ENCODE assay signal across 8 cellular contexts in the genomic region with DNA sequence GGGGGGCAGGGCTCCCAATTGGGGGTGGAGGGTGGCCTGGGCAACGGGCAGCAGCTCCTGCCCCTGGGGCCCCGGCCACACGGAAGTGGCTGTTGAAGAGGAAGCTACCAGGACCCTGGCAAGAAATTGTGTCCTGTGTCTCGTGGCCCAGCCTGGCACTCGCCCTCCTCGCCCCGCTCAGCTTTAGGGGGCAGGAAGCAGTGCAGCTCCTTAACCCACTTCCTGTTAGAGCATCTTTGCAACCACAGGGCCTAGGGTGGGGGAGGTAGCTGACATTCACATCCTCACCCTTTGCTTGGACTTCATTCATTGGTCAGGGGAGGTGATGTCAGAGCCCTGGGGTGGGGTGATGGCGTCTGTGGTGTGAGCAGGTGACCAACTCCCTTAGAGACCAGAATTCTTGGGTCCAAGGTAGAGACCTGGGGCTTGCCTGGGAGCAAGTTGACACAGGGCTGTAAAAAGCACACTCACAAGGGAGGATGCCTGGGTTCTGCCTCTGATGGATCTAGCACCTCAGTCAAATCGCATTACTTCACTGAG. TPM values are rescaled to one million over a fixed set of nuclear protein-coding genes. Genes with fewer than 3 reads are reported as not detected.
A peak's percentile ranks its signal among the peaks of the same experiment; 100 is the strongest.
DNase-seq lines count a peak whose midpoint lies in the region; ATAC-seq and TF ChIP-seq lines count a peak whose summit lies in the region.

Gene ARHGAP30 (minus strand): TSS at position 161 of the 540 bp plus-strand sequence. CDS start 267 bp downstream, outside the sequence.

- peak; percentile 78 for ATAC-seq in HG03378 (IDR thresholded peaks at IDR 0.05; ENCODE audit: unreplicated experiment)

- no peak for TF ChIP-seq EP300 in transverse colon (IDR thresholded peaks at IDR 0.05; ENCODE audit: low read depth)

- DNase-seq in GM19240 (ENCODE audit: insufficient read length, low spot score) (peak; percentile 99), pons (ENCODE audit: low spot score) (peak; percentile 81), transverse colon (peak; percentile 80), NCI-H446 (lab: John Stamatoyannopoulos, UW) (no peak), NCI-H2081 treated with DMSO at 0.1 percent for 48 hours (lab: John Stamatoyannopoulos, UW) (no peak)
- DNase-seq in activated CD4-positive, CD25-positive, alpha-beta regulatory T cell (lab: John Stamatoyannopoulos, UW), result peak; percentile 43 to 81 (median 64)

- in situ Hi-C loops in transverse colon (cut with MboI; ENCODE audit: low pct_ligation_motif_present in 1 of 4, low pct_unique_long_range_greater_than_20kb in 1 of 4, low sequenced_read_pairs in 3 of 4), result loop anchor here in 1 of 4 donors (25.0 kb wide), 1 partner anchor 668 kb away; the partner anchor contains the start of gene DUSP12

- no peak for TF ChIP-seq CTCF in transverse colon (IDR thresholded peaks at IDR 0.05)

- H3K36me3 ChIP-seq in transverse colon, result no peaks in the 10 kb centered on the region

- H3K4me1 ChIP-seq in transverse colon, result peaks cover 0 to 6% (median 2%) of the 10 kb centered on the region in 4 donors

- H3K9me3 ChIP-seq in transverse colon, result no peaks in the 10 kb centered on the region

- no peaks in the 10 kb centered on the region for H3K27me3 ChIP-seq in transverse colon

- peak; percentile 55 for TF ChIP-seq POLR2A in transverse colon (IDR thresholded peaks at IDR 0.05)

- H3K4me3 ChIP-seq in transverse colon, result peak within 1 kb of the TSS; percentile 8 to 42 (median 18)

- 81% methylated on average over 9 of the region's 9 CpGs; no CpG with 5 or more reads in 1 of the 2 donors for WGBS in transverse colon (ENCODE audit: low coverage in 1 of 2), 2 donors

- intact Hi-C loops in transverse colon (cut with DNase I; ENCODE audit: low total_unique reads), result no loop called here

- H3K27ac ChIP-seq in cingulate gyrus (ENCODE audit: low read depth, low read length) (peak within 1 kb of the TSS; percentile 29), transverse colon (peak within 1 kb of the TSS; percentile 71 to 89 (median 78))

RNA-seq across cellular contexts. Expression of gene ARHGAP30, which starts in this region (rescaled TPM):
- 10 to 100 TPM in 1 of 4 donors, 1 to 10 TPM in 2, under 1 TPM in 1; 0.60 to 11.0 (median 4.4) TPM for total RNA-seq in transverse colon

Comparison
In these comparisons a context has a peak if more than half of its experiments do, and no peak if none do; other contexts are left out.
1. DNase-seq: peak in GM19240 (single experiment), activated CD4-positive, CD25-positive, alpha-beta regulatory T cell (4 of 4), pons (single experiment) and transverse colon (single experiment); none in NCI-H446 (0 of 2) and NCI-H2081 treated with DMSO at 0.1 percent for 48 hours (single experiment).